Comparison of ENCODE assay signal across 34 cellular contexts in genomic region chr2:78614747-78615146, GRCh38.
"Had no signal": no experiment of that assay in that cellular context is flagged by ENCODE, and none has a peak within 500 bp of the region (broad histone marks: within the 10 kb centered on the region; RNA-seq: fewer than 3 reads in every experiment).

No MANE protein-coding gene starts in this region.

- H3K36me3 ChIP-seq: MG63 had no signal

- H3K4me3 ChIP-seq: MG63 had no signal

- DNase-seq: Karpas-422, Kasumi-1, MG63, MM.1S, MV-4-11, NCI-H1048, NCI-H1092, NCI-H1092 treated with DMSO at 0.1 percent for 48 hours, NCI-H1105, NCI-H1105 treated with DMSO at 0.1 percent for 48 hours, NCI-H1417, NCI-H1417 treated with DMSO at 0.1 percent for 48 hours, NCI-H1436, NCI-H1436 treated with DMSO at 0.1 percent for 48 hours, NCI-H146, NCI-H1694, NCI-H1694 treated with DMSO at 0.1 percent for 48 hours, NCI-H187, NCI-H187 treated with DMSO at 0.1 percent for 48 hours, NCI-H1930, NCI-H2029, NCI-H2029 treated with DMSO at 0.1 percent for 48 hours, NCI-H2081, NCI-H2081 treated with DMSO at 0.1 percent for 48 hours, NCI-H2107, NCI-H2171, NCI-H2171 treated with DMSO at 0.1 percent for 48 hours, NCI-H2227 treated with DMSO at 0.1 percent for 48 hours, NCI-H226, NCI-H345, NCI-H446, NCI-H446 treated with DMSO at 0.1 percent for 48 hours, NCI-H510A, NCI-H510A treated with DMSO at 0.1 percent for 48 hours had no signal

- H3K9me3 ChIP-seq: MG63 had no signal

- H3K27me3 ChIP-seq: MG63 had no signal
